9 cellular contexts compared by ENCODE assay signal in genomic region chr1:247487057-247487456, GRCh38. TPM values are rescaled to one million over a fixed set of nuclear protein-coding genes. Genes with fewer than 3 reads are reported as not detected.
DNase-seq lines count a peak whose midpoint lies in the region; ATAC-seq and TF ChIP-seq lines count a peak whose summit lies in the region.
"Had no signal": no experiment of that assay in that cellular context is flagged by ENCODE, and none has a peak within 500 bp of the region (broad histone marks: within the 10 kb centered on the region; RNA-seq: fewer than 3 reads in every experiment).

No MANE protein-coding gene starts in this region.

- H3K9me2 ChIP-seq in OCI-LY7 (ENCODE audit: insufficient read depth, low read length), result no peaks in the 10 kb centered on the region

- DNase-seq in CD1c-positive myeloid dendritic cell (ENCODE audit: extremely low spot score) (peak; percentile 76), OCI-LY7 (ENCODE audit: low spot score) (peak; percentile 18), ascending aorta (ENCODE audit: low spot score in 2 of 2) (no peak), immature natural killer cell (peak; percentile 18 to 28 (median 26)), superior temporal gyrus (ENCODE audit: extremely low spot score) (peak; percentile 73)

- H3K9me3 Mint-ChIP-seq in immature natural killer cell, result no peaks in the 10 kb centered on the region

- H3K4me1 ChIP-seq in OCI-LY7 (ENCODE audit: insufficient read depth, low read length, poor library complexity, severe bottlenecking) (no peaks in the 10 kb centered on the region), ascending aorta (no peaks in the 10 kb centered on the region)
- H3K4me1 ChIP-seq: SJSA1 had no signal

- CTCF ChIA-PET in OCI-LY7 (lab: Charles Lee; ENCODE audit: unreplicated experiment), result no interaction called here

- H3K27ac ChIP-seq in OCI-LY7 (ENCODE audit: low read depth, low read length, poor library complexity, severe bottlenecking) (no peak overlapping the region), ascending aorta (no peak overlapping the region)
- H3K27ac ChIP-seq: SJSA1 had no signal

- no peak overlapping the region for H3K4me2 ChIP-seq in OCI-LY7 (ENCODE audit: low read length)

- no peaks in the 10 kb centered on the region for H3K36me3 ChIP-seq in OCI-LY7 (ENCODE audit: insufficient read depth, low read length)
- H3K36me3 ChIP-seq in ascending aorta, result no peaks in the 10 kb centered on the region
- H3K36me3 ChIP-seq: SJSA1 had no signal

- no peak overlapping the region for H3K27ac Mint-ChIP-seq in immature natural killer cell

- H3K4me1 Mint-ChIP-seq in immature natural killer cell, result no peaks in the 10 kb centered on the region

- H3K4me3 Mint-ChIP-seq in immature natural killer cell, result no peak overlapping the region

- no peaks in the 10 kb centered on the region for H3K79me2 ChIP-seq in OCI-LY7 (ENCODE audit: insufficient read depth, low read depth, low read length)

- H3K27me3 ChIP-seq in ascending aorta, result no peaks in the 10 kb centered on the region
- H3K27me3 ChIP-seq: SJSA1 had no signal

- no peaks in the 10 kb centered on the region for H3K36me3 Mint-ChIP-seq in immature natural killer cell

- TF ChIP-seq CTCF in OCI-LY7 (conservative IDR thresholded peaks at IDR 0.05; ENCODE audit: low read length), result peak; percentile 62
- TF ChIP-seq CTCF in ascending aorta (IDR thresholded peaks at IDR 0.05), result peak; percentile 31 to 50 (median 40)

- no peaks in the 10 kb centered on the region for H4K20me1 ChIP-seq in OCI-LY7 (ENCODE audit: insufficient read depth, low read length)

- POLR2A ChIA-PET in OCI-LY7 (lab: Charles Lee), result interaction anchor here (0.6 kb wide), 1 partner anchor 39 kb away, joined by 3 read pairs; no protein-coding TSS in a partner anchor

- ATAC-seq in GM18498 (IDR thresholded peaks at IDR 0.05; ENCODE audit: unreplicated experiment) (peak; percentile 79), HG03103 (IDR thresholded peaks at IDR 0.05; ENCODE audit: low read depth, unreplicated experiment) (peak; percentile 69), GM21381 (IDR thresholded peaks at IDR 0.05; ENCODE audit: unreplicated experiment) (no peak)

- no TSS peak for BruUV-seq in OCI-LY7 (replicated peaks; lab: Mats Ljungman, UMichigan)

- H3K4me3 ChIP-seq in OCI-LY7 (ENCODE audit: low read depth, low read length, poor library complexity, severe bottlenecking) (no peak overlapping the region), ascending aorta (no peak overlapping the region)
- H3K4me3 ChIP-seq: SJSA1 had no signal

- H3K9me3 ChIP-seq in OCI-LY7 (ENCODE audit: low read length), result no peaks in the 10 kb centered on the region
- no peaks in the 10 kb centered on the region for H3K9me3 ChIP-seq in ascending aorta
- H3K9me3 ChIP-seq: SJSA1 had no signal

- H2AFZ ChIP-seq in OCI-LY7 (ENCODE audit: low read length), result no peak overlapping the region

- intact Hi-C loops in OCI-LY7 (cut with micrococcal nuclease; ENCODE audit: unreplicated experiment), result loop anchor here (1.0 kb wide), 1 partner anchor 97 kb away; no protein-coding TSS in a partner anchor
- intact Hi-C loops in ascending aorta (cut with DNase I), result loop anchor here (5.0 kb wide), 2 partner anchors 95 to 115 kb away; no protein-coding TSS in a partner anchor

- H3K27me3 Mint-ChIP-seq in immature natural killer cell (ENCODE audit: low read depth in 3 of 3), result peaks cover 0 to 4% (median 4%) of the 10 kb centered on the region in 3 donors

RNA-seq across cellular contexts. Expression of gene OR2B11, which starts 29.2 kb away (rescaled TPM):
- total RNA-seq in OCI-LY7 (2014; rRNA removed; shearing (Covaris generic)), result not detected in 2 replicates
- total RNA-seq in OCI-LY7 (2022) (not detected in 2 replicates), ascending aorta (not detected)
- polyA plus RNA-seq in immature natural killer cell, result not detected
- total RNA-seq: SJSA1 had no signal

RNA-seq across cellular contexts. Expression of gene OR2C3, which starts 49.2 kb away (rescaled TPM):
- total RNA-seq in OCI-LY7 (2014; rRNA removed; shearing (Covaris generic)), result not detected in 2 replicates
- not detected in 2 replicates for total RNA-seq in OCI-LY7 (2022)
- not detected for total RNA-seq in ascending aorta
- polyA plus RNA-seq in immature natural killer cell, result not detected
- total RNA-seq: SJSA1 had no signal

Comparison
In these comparisons a context has a peak if more than half of its experiments do, and no peak if none do; other contexts are left out.
1. DNase-seq: peak in CD1c-positive myeloid dendritic cell (single experiment), OCI-LY7 (single experiment), immature natural killer cell (3 of 3) and superior temporal gyrus (single experiment); none in ascending aorta (0 of 2).